30 cellular contexts compared by ENCODE assay signal in the genomic region with DNA sequence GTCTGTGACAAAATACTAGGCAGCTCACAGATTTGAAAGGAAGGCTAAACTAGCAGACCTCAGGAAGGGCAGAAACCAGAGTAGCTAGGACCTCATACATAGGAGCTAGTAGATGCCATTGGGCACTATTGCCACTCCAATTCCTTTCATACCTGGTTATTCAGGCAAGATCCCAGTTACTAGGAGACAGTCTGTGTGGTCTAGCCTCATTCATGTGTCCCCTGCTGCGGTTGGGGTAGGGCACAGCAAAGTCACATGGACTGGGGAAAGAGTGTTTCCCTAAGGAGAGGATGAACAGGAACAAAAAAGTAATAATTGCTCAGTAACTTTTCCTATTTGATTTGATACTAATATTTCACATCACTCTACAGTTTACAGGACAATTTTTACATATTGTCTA.
"Had no signal": no experiment of that assay in that cellular context is flagged by ENCODE, and none has a peak within 500 bp of the region (broad histone marks: within the 10 kb centered on the region; RNA-seq: fewer than 3 reads in every experiment).

No MANE protein-coding gene starts in this region.

- H3K27ac Mint-ChIP-seq: activated CD4-positive, alpha-beta T cell treated with anti-CD3 and anti-CD28 coated beads, Interleukin-2, amount 10 ng/mL, durations not matched to agents 24 days and 14 days; activated CD8-positive, alpha-beta T cell treated with anti-CD3 and anti-CD28 coated beads, Interleukin-2, amount 10 ng/mL, durations not matched to agents 7 days and 5 days; activated naive CD4-positive, alpha-beta T cell treated with anti-CD3 and anti-CD28 coated beads, Interleukin-2, amount 50 U/mL, for 24 hours; activated naive CD8-positive, alpha-beta T cell treated with anti-CD3 and anti-CD28 coated beads, Interleukin-2, amount 10 ng/mL, durations not matched to agents 7 days and 5 days; activated T-cell treated with anti-CD3 and anti-CD28 coated beads, Interleukin-2, amount 50 U/mL, for 24 hours; activated T-helper 2 cell treated with anti-CD3 and anti-CD28 coated beads, Interferon-gamma antibody, Interleukin-2, Interleukin-4, amounts not matched to agents 10 μg/mL and 5 μg/mL and 100 μg/mL, durations not matched to agents 14 hours and 24 hours and 36 hours had no signal

- H3K4me1 Mint-ChIP-seq: activated CD4-positive, alpha-beta T cell treated with anti-CD3 and anti-CD28 coated beads, Interleukin-2, amount 10 ng/mL, durations not matched to agents 24 days and 14 days; activated naive CD4-positive, alpha-beta T cell treated with anti-CD3 and anti-CD28 coated beads, Interleukin-2, amount 50 U/mL, for 24 hours; activated naive CD8-positive, alpha-beta T cell treated with anti-CD3 and anti-CD28 coated beads, Interleukin-2, amount 10 ng/mL, durations not matched to agents 7 days and 5 days; central memory CD8-positive, alpha-beta T cell had no signal

- H3K4me3 Mint-ChIP-seq: activated CD4-positive, alpha-beta T cell treated with anti-CD3 and anti-CD28 coated beads, Interleukin-2, amount 10 ng/mL, durations not matched to agents 24 days and 14 days; activated CD8-positive, alpha-beta T cell treated with anti-CD3 and anti-CD28 coated beads, Interleukin-2, amount 10 ng/mL, durations not matched to agents 7 days and 5 days; activated naive CD4-positive, alpha-beta T cell treated with anti-CD3 and anti-CD28 coated beads, Interleukin-2, amount 50 U/mL, for 24 hours; activated naive CD8-positive, alpha-beta T cell treated with anti-CD3 and anti-CD28 coated beads, Interleukin-2, amount 10 ng/mL, durations not matched to agents 7 days and 5 days; activated T-cell treated with anti-CD3 and anti-CD28 coated beads, Interleukin-2, amount 50 U/mL, for 24 hours; central memory CD8-positive, alpha-beta T cell had no signal

- H3K36me3 Mint-ChIP-seq: activated naive CD4-positive, alpha-beta T cell treated with anti-CD3 and anti-CD28 coated beads, Interleukin-2, amount 50 U/mL, for 24 hours; activated naive CD8-positive, alpha-beta T cell treated with anti-CD3 and anti-CD28 coated beads, Interleukin-2, amount 10 ng/mL, durations not matched to agents 7 days and 5 days had no signal

- H3K9me3 Mint-ChIP-seq: activated CD4-positive, alpha-beta T cell treated with anti-CD3 and anti-CD28 coated beads, Interleukin-2, amount 10 ng/mL, durations not matched to agents 24 days and 14 days; activated naive CD4-positive, alpha-beta T cell treated with anti-CD3 and anti-CD28 coated beads, Interleukin-2, amount 50 U/mL, for 24 hours; activated naive CD8-positive, alpha-beta T cell treated with anti-CD3 and anti-CD28 coated beads, Interleukin-2, amount 10 ng/mL, durations not matched to agents 7 days and 5 days; activated T-cell treated with anti-CD3 and anti-CD28 coated beads, Interleukin-2, amount 50 U/mL, for 24 hours; activated T-helper 2 cell treated with anti-CD3 and anti-CD28 coated beads, Interferon-gamma antibody, Interleukin-2, Interleukin-4, amounts not matched to agents 10 μg/mL and 5 μg/mL and 100 μg/mL, durations not matched to agents 14 hours and 24 hours and 36 hours; central memory CD8-positive, alpha-beta T cell had no signal

- ATAC-seq: activated CD8-positive, alpha-beta T cell treated with anti-CD3 and anti-CD28 coated beads, Interleukin-2, amount 10 ng/mL, durations not matched to agents 7 days and 5 days; PC-3; Right ventricle myocardium inferior; SK-N-SH treated with all-trans-retinoic acid at 6 μM for 48 hours had no signal

- DNase-seq: activated CD4-positive, alpha-beta T cell treated with anti-CD3 and anti-CD28 coated beads, Interleukin-2, amount 10 ng/mL, durations not matched to agents 24 days and 14 days; activated CD4-positive, alpha-beta T cell treated with anti-CD3 and anti-CD28 coated beads, Interleukin-2, amount 50 U/mL, for 4 hours; activated CD8-positive, alpha-beta T cell treated with anti-CD3 and anti-CD28 coated beads, Interleukin-2, amount 10 ng/mL, durations not matched to agents 7 days and 5 days; activated gamma-delta T cell; activated naive CD4-positive, alpha-beta T cell treated with Interleukin-2 at 50 U/mL for 16 hours; activated naive CD8-positive, alpha-beta T cell treated with anti-CD3 and anti-CD28 coated beads, Interleukin-2, amount 10 ng/mL, durations not matched to agents 7 days and 5 days; activated T-cell treated with anti-CD3 and anti-CD28 coated beads, Interleukin-2, amount 50 U/mL, for 24 hours; amygdala; MM.1S; MV-4-11; NCI-H1092; NCI-H1694; NCI-H1930; NCI-H2081 treated with DMSO at 0.1 percent for 48 hours; NCI-H2171; NCI-H446; NCI-H510A treated with DMSO at 0.1 percent for 48 hours; NCI-H526 treated with DMSO at 0.1 percent for 48 hours; NK-92 treated with Interleukin-12 subunit alpha and Interleukin-12 subunit beta, amount 100 ng/mL, for 24 hours; PC-3; Peyer's patch; SIG-M5; T-helper 1 cell; T1000; WERI-Rb-1 had no signal
